36 cellular contexts compared by ENCODE assay signal in the genomic region with DNA sequence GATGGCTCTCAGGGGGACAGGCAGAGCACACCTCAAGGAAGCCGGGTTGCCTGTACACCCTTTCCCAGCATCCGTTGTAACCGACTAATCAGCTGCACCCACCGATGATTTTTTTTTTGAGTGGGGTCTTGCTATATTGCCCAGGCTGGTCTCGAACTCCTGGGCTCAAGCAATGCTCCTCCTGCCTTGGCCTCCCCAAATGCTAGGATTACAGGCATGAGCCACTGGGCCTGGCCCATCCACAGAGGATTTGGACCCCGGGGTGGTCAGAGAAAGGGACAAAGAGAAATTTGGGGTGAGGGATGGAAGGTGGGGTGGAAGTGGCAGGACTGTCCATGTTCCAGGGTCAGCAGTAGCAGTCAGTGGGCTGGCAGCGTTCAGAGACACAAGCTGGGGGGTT.
"Had no signal": no experiment of that assay in that cellular context is flagged by ENCODE, and none has a peak within 500 bp of the region (broad histone marks: within the 10 kb centered on the region; RNA-seq: fewer than 3 reads in every experiment).

No MANE protein-coding gene starts in this region.

- ATAC-seq: activated CD4-positive, alpha-beta T cell treated with anti-CD3 and anti-CD28 coated beads for 36 hours; activated CD4-positive, CD25-positive, alpha-beta regulatory T cell treated with anti-CD3 and anti-CD28 coated beads, Interleukin-2, amount 50 U/mL, for 24 hours; activated CD8-positive, alpha-beta memory T cell treated with anti-CD3 and anti-CD28 coated beads, Interleukin-2, amount 10 ng/mL, durations not matched to agents 7 days and 5 days; activated CD8-positive, alpha-beta T cell treated with anti-CD3 and anti-CD28 coated beads, Interleukin-2, amount 10 ng/mL, durations not matched to agents 7 days and 5 days; activated naive CD8-positive, alpha-beta T cell treated with anti-CD3 and anti-CD28 coated beads, Interleukin-2, amount 50 U/mL, for 24 hours had no signal

- H3K4me3 Mint-ChIP-seq: activated CD4-positive, alpha-beta memory T cell treated with anti-CD3 and anti-CD28 coated beads, Interleukin-2, amount 10 ng/mL, durations not matched to agents 7 days and 5 days; activated CD4-positive, alpha-beta T cell treated with anti-CD3 and anti-CD28 coated beads for 36 hours; activated CD4-positive, alpha-beta T cell treated with anti-CD3 and anti-CD28 coated beads, Interleukin-2, amount 10 ng/mL, durations not matched to agents 7 days and 5 days; activated CD8-positive, alpha-beta memory T cell treated with anti-CD3 and anti-CD28 coated beads, Interleukin-2, amount 10 ng/mL, durations not matched to agents 7 days and 5 days; activated CD8-positive, alpha-beta T cell treated with anti-CD3 and anti-CD28 coated beads, Interleukin-2, amount 10 ng/mL, durations not matched to agents 7 days and 5 days; activated naive CD4-positive, alpha-beta T cell treated with anti-CD3 and anti-CD28 coated beads, Interleukin-2, amount 10 ng/mL, durations not matched to agents 7 days and 5 days; activated naive CD4-positive, alpha-beta T cell treated with anti-CD3 and anti-CD28 coated beads, Interleukin-2, amount 50 U/mL, for 24 hours; activated naive CD8-positive, alpha-beta T cell; activated naive CD8-positive, alpha-beta T cell treated with anti-CD3 and anti-CD28 coated beads, Interleukin-2, amount 10 ng/mL, durations not matched to agents 7 days and 5 days; activated naive CD8-positive, alpha-beta T cell treated with anti-CD3 and anti-CD28 coated beads, Interleukin-2, amount 50 U/mL, for 24 hours; activated T-cell treated with anti-CD3 and anti-CD28 coated beads, Interleukin-2, amount 50 U/mL, for 24 hours; brain; central memory CD8-positive, alpha-beta T cell; T-helper 1 cell treated with Interleukin-12 subunit alpha and Interleukin-12 subunit beta and Interleukin-4 antibody, amounts not matched to agents 30 μg/mL and 1 μg/mL, for 36 hours; T-helper 2 cell treated with Interferon-gamma antibody and Interleukin-4, amounts not matched to agents 5 μg/mL and 100 μg/mL, for 36 hours had no signal

- H3K9me3 ChIP-seq: ascending aorta had no signal

- H3K36me3 ChIP-seq: ascending aorta, cardiac muscle cell had no signal

- H3K4me3 ChIP-seq: ascending aorta, cardiac muscle cell had no signal

- H3K27me3 Mint-ChIP-seq: activated CD4-positive, alpha-beta memory T cell treated with anti-CD3 and anti-CD28 coated beads, Interleukin-2, amount 10 ng/mL, durations not matched to agents 7 days and 5 days; activated CD4-positive, alpha-beta T cell treated with anti-CD3 and anti-CD28 coated beads for 36 hours; activated CD8-positive, alpha-beta memory T cell treated with anti-CD3 and anti-CD28 coated beads, Interleukin-2, amount 10 ng/mL, durations not matched to agents 7 days and 5 days; activated naive CD4-positive, alpha-beta T cell treated with anti-CD3 and anti-CD28 coated beads, Interleukin-2, amount 50 U/mL, for 24 hours; activated naive CD8-positive, alpha-beta T cell; activated naive CD8-positive, alpha-beta T cell treated with anti-CD3 and anti-CD28 coated beads, Interleukin-2, amount 10 ng/mL, durations not matched to agents 7 days and 5 days; activated naive CD8-positive, alpha-beta T cell treated with anti-CD3 and anti-CD28 coated beads, Interleukin-2, amount 50 U/mL, for 24 hours; activated T-cell treated with anti-CD3 and anti-CD28 coated beads, Interleukin-2, amount 50 U/mL, for 24 hours; brain; central memory CD8-positive, alpha-beta T cell had no signal

- DNase-seq: activated CD4-positive, alpha-beta memory T cell treated with anti-CD3 and anti-CD28 coated beads, Interleukin-2, amount 10 ng/mL, durations not matched to agents 7 days and 5 days; activated CD4-positive, alpha-beta T cell treated with anti-CD3 and anti-CD28 coated beads for 1 hour; activated CD4-positive, alpha-beta T cell treated with anti-CD3 and anti-CD28 coated beads for 36 hours; activated CD4-positive, alpha-beta T cell treated with anti-CD3 and anti-CD28 coated beads for 48 hours; activated CD4-positive, alpha-beta T cell treated with anti-CD3 and anti-CD28 coated beads, Interleukin-2, amount 10 ng/mL, durations not matched to agents 7 days and 5 days; activated CD4-positive, alpha-beta T cell treated with anti-CD3 and anti-CD28 coated beads, Interleukin-2, amount 50 U/mL, for 48 hours; activated CD4-positive, CD25-positive, alpha-beta regulatory T cell; activated CD8-positive, alpha-beta memory T cell treated with anti-CD3 and anti-CD28 coated beads for 24 hours; activated CD8-positive, alpha-beta memory T cell treated with anti-CD3 and anti-CD28 coated beads, Interleukin-2, amount 10 ng/mL, durations not matched to agents 7 days and 5 days; activated CD8-positive, alpha-beta memory T cell treated with anti-CD3 and anti-CD28 coated beads, Interleukin-2, amount 50 U/mL, for 48 hours; activated CD8-positive, alpha-beta T cell treated with anti-CD3 and anti-CD28 coated beads, Interleukin-2, amount 10 ng/mL, durations not matched to agents 7 days and 5 days; activated effector memory CD4-positive, alpha-beta T cell treated with Interleukin-2 at 50 U/mL for 16 hours; activated gamma-delta T cell; activated naive CD4-positive, alpha-beta T cell treated with anti-CD3 and anti-CD28 coated beads, Interleukin-2, amount 10 ng/mL, durations not matched to agents 7 days and 5 days; activated naive CD4-positive, alpha-beta T cell treated with Interleukin-2 at 50 U/mL for 16 hours; activated naive CD8-positive, alpha-beta T cell treated with anti-CD3 and anti-CD28 coated beads, Interleukin-2, amount 10 ng/mL, durations not matched to agents 7 days and 5 days; activated naive CD8-positive, alpha-beta T cell treated with anti-CD3 and anti-CD28 coated beads, Interleukin-2, amount 50 U/mL, for 24 hours; activated T-cell treated with anti-CD3 and anti-CD28 coated beads, Interleukin-2, amount 50 U/mL, for 24 hours; activated T-cell treated with anti-CD3 and anti-CD28 coated beads, Interleukin-2, amount 50 U/mL, for 48 hours; amygdala; anterior cingulate cortex; caudate nucleus; cerebellar nuclear complex; T-helper 2 cell; T-helper 9 cell had no signal

- H3K27ac Mint-ChIP-seq: activated CD4-positive, alpha-beta memory T cell treated with anti-CD3 and anti-CD28 coated beads, Interleukin-2, amount 10 ng/mL, durations not matched to agents 7 days and 5 days; activated CD4-positive, alpha-beta T cell treated with anti-CD3 and anti-CD28 coated beads for 36 hours; activated CD4-positive, alpha-beta T cell treated with anti-CD3 and anti-CD28 coated beads, Interleukin-2, amount 10 ng/mL, durations not matched to agents 7 days and 5 days; activated CD8-positive, alpha-beta memory T cell treated with anti-CD3 and anti-CD28 coated beads, Interleukin-2, amount 10 ng/mL, durations not matched to agents 7 days and 5 days; activated CD8-positive, alpha-beta T cell treated with anti-CD3 and anti-CD28 coated beads, Interleukin-2, amount 10 ng/mL, durations not matched to agents 7 days and 5 days; activated naive CD4-positive, alpha-beta T cell treated with anti-CD3 and anti-CD28 coated beads, Interleukin-2, amount 10 ng/mL, durations not matched to agents 7 days and 5 days; activated naive CD4-positive, alpha-beta T cell treated with anti-CD3 and anti-CD28 coated beads, Interleukin-2, amount 50 U/mL, for 24 hours; activated naive CD8-positive, alpha-beta T cell; activated naive CD8-positive, alpha-beta T cell treated with anti-CD3 and anti-CD28 coated beads, Interleukin-2, amount 10 ng/mL, durations not matched to agents 7 days and 5 days; activated naive CD8-positive, alpha-beta T cell treated with anti-CD3 and anti-CD28 coated beads, Interleukin-2, amount 50 U/mL, for 24 hours; activated T-cell treated with anti-CD3 and anti-CD28 coated beads, Interleukin-2, amount 50 U/mL, for 24 hours; activated T-helper 2 cell treated with anti-CD3 and anti-CD28 coated beads, Interferon-gamma antibody, Interleukin-2, Interleukin-4, amounts not matched to agents 10 μg/mL and 5 μg/mL and 100 μg/mL, durations not matched to agents 14 hours and 24 hours and 36 hours; brain; T-helper 1 cell treated with Interleukin-12 subunit alpha and Interleukin-12 subunit beta and Interleukin-4 antibody, amounts not matched to agents 30 μg/mL and 1 μg/mL, for 36 hours; T-helper 2 cell treated with Interferon-gamma antibody and Interleukin-4, amounts not matched to agents 5 μg/mL and 100 μg/mL, for 36 hours had no signal

- H3K27ac ChIP-seq: ascending aorta, cardiac muscle cell, VCaP had no signal

- H3K27me3 ChIP-seq: ascending aorta, cardiac muscle cell had no signal

- H3K9me3 Mint-ChIP-seq: activated CD4-positive, alpha-beta memory T cell treated with anti-CD3 and anti-CD28 coated beads, Interleukin-2, amount 10 ng/mL, durations not matched to agents 7 days and 5 days; activated CD4-positive, alpha-beta T cell treated with anti-CD3 and anti-CD28 coated beads, Interleukin-2, amount 10 ng/mL, durations not matched to agents 7 days and 5 days; activated naive CD4-positive, alpha-beta T cell treated with anti-CD3 and anti-CD28 coated beads, Interleukin-2, amount 10 ng/mL, durations not matched to agents 7 days and 5 days; activated naive CD4-positive, alpha-beta T cell treated with anti-CD3 and anti-CD28 coated beads, Interleukin-2, amount 50 U/mL, for 24 hours; activated naive CD8-positive, alpha-beta T cell treated with anti-CD3 and anti-CD28 coated beads, Interleukin-2, amount 10 ng/mL, durations not matched to agents 7 days and 5 days; activated naive CD8-positive, alpha-beta T cell treated with anti-CD3 and anti-CD28 coated beads, Interleukin-2, amount 50 U/mL, for 24 hours; activated T-cell treated with anti-CD3 and anti-CD28 coated beads, Interleukin-2, amount 50 U/mL, for 24 hours; activated T-helper 2 cell treated with anti-CD3 and anti-CD28 coated beads, Interferon-gamma antibody, Interleukin-2, Interleukin-4, amounts not matched to agents 10 μg/mL and 5 μg/mL and 100 μg/mL, durations not matched to agents 14 hours and 24 hours and 36 hours; brain; central memory CD8-positive, alpha-beta T cell; T-helper 1 cell treated with Interleukin-12 subunit alpha and Interleukin-12 subunit beta and Interleukin-4 antibody, amounts not matched to agents 30 μg/mL and 1 μg/mL, for 36 hours; T-helper 2 cell treated with Interferon-gamma antibody and Interleukin-4, amounts not matched to agents 5 μg/mL and 100 μg/mL, for 36 hours had no signal

- H3K36me3 Mint-ChIP-seq: activated CD8-positive, alpha-beta memory T cell treated with anti-CD3 and anti-CD28 coated beads, Interleukin-2, amount 10 ng/mL, durations not matched to agents 7 days and 5 days; activated naive CD4-positive, alpha-beta T cell treated with anti-CD3 and anti-CD28 coated beads, Interleukin-2, amount 10 ng/mL, durations not matched to agents 7 days and 5 days; activated naive CD4-positive, alpha-beta T cell treated with anti-CD3 and anti-CD28 coated beads, Interleukin-2, amount 50 U/mL, for 24 hours; activated naive CD8-positive, alpha-beta T cell; activated naive CD8-positive, alpha-beta T cell treated with anti-CD3 and anti-CD28 coated beads, Interleukin-2, amount 10 ng/mL, durations not matched to agents 7 days and 5 days; brain had no signal

- H3K4me1 Mint-ChIP-seq: activated naive CD8-positive, alpha-beta T cell treated with anti-CD3 and anti-CD28 coated beads, Interleukin-2, amount 10 ng/mL, durations not matched to agents 7 days and 5 days; brain; central memory CD8-positive, alpha-beta T cell had no signal
